In genomic region chr11:62710001-62710345, GRCh38 we compare ENCODE assay signal across 8 cellular contexts. TPM values are rescaled to one million over a fixed set of nuclear protein-coding genes. Genes with fewer than 3 reads are reported as not detected.
A peak's percentile ranks its signal among the peaks of the same experiment; 100 is the strongest.
DNase-seq lines count a peak whose midpoint lies in the region; ATAC-seq and TF ChIP-seq lines count a peak whose summit lies in the region.

No MANE protein-coding gene starts in this region.

- DNase-seq in iPS DF 6.9 (ENCODE audit: low read depth, low spot score) (no peak), NCI-H2171 treated with DMSO at 0.1 percent for 48 hours (lab: John Stamatoyannopoulos, UW) (no peak), NCI-H345 treated with DMSO at 0.1 percent for 48 hours (lab: John Stamatoyannopoulos, UW; ENCODE audit: unreplicated experiment) (no peak), NCI-H128 (lab: John Stamatoyannopoulos, UW; ENCODE audit: unreplicated experiment) (no peak)
- no peak for DNase-seq in stimulated activated naive B cell treated with anti-CD40 and anti-IgM and Interleukin-4, amounts not matched to agents 10 μg/mL and 1 μg/mL and 100 μg/mL, for 72 hours

- H3K4me1 ChIP-seq in iPS DF 6.9 (ENCODE audit: control insufficient read depth, insufficient read depth, low read length): no peaks in the 10 kb centered on the region; the same call in 1 of the 2 replicates

- peak overlapping the region; percentile 97 for H3K27ac Mint-ChIP-seq in activated T-helper 17 cell treated with anti-CD3 and anti-CD28 coated beads, Interleukin-2, amount 50 U/mL, for 72 hours
- peak overlapping the region; percentile 95 for H3K27ac Mint-ChIP-seq in stimulated activated naive B cell treated with anti-CD40 and anti-IgM and Interleukin-4, amounts not matched to agents 10 μg/mL and 1 μg/mL and 100 μg/mL, for 72 hours

- peaks cover 49% of the 10 kb centered on the region for H3K4me1 Mint-ChIP-seq in activated T-helper 17 cell treated with anti-CD3 and anti-CD28 coated beads, Interleukin-2, amount 50 U/mL, for 72 hours
- H3K4me1 Mint-ChIP-seq in stimulated activated naive B cell treated with anti-CD40 and anti-IgM and Interleukin-4, amounts not matched to agents 10 μg/mL and 1 μg/mL and 100 μg/mL, for 72 hours: peaks cover 53 to 84% of the 10 kb centered on the region in 2 donors

- peak; percentile 2 for ATAC-seq in HG03025 (IDR thresholded peaks at IDR 0.05; ENCODE audit: low FRiP score, unreplicated experiment)
- no peak for ATAC-seq in activated T-helper 17 cell treated with anti-CD3 and anti-CD28 coated beads, Interleukin-2, amount 50 U/mL, for 72 hours (replicated peaks)
- ATAC-seq in stimulated activated naive B cell treated with anti-CD40 and anti-IgM and Interleukin-4, amounts not matched to agents 10 μg/mL and 1 μg/mL and 100 μg/mL, for 72 hours (replicated peaks): no peak

- H3K4me3 ChIP-seq in iPS DF 6.9 (ENCODE audit: low read length): peak overlapping the region; percentile 50; the same call in 1 of the 2 replicates

- H3K27me3 Mint-ChIP-seq in activated T-helper 17 cell treated with anti-CD3 and anti-CD28 coated beads, Interleukin-2, amount 50 U/mL, for 72 hours: no peaks in the 10 kb centered on the region
- no peaks in the 10 kb centered on the region for H3K27me3 Mint-ChIP-seq in stimulated activated naive B cell treated with anti-CD40 and anti-IgM and Interleukin-4, amounts not matched to agents 10 μg/mL and 1 μg/mL and 100 μg/mL, for 72 hours

- H3K36me3 ChIP-seq in iPS DF 6.9 (ENCODE audit: control insufficient read depth, insufficient read depth, low read length): peaks cover 9% of the 10 kb centered on the region; the same call in 1 of the 2 replicates

- H3K4me3 Mint-ChIP-seq in activated T-helper 17 cell treated with anti-CD3 and anti-CD28 coated beads, Interleukin-2, amount 50 U/mL, for 72 hours: peak overlapping the region; percentile 97
- H3K4me3 Mint-ChIP-seq in stimulated activated naive B cell treated with anti-CD40 and anti-IgM and Interleukin-4, amounts not matched to agents 10 μg/mL and 1 μg/mL and 100 μg/mL, for 72 hours: peak overlapping the region; percentile 90 to 92

- H3K27me3 ChIP-seq in iPS DF 6.9 (ENCODE audit: control insufficient read depth, insufficient read depth, low read length): no peaks in the 10 kb centered on the region

- no peaks in the 10 kb centered on the region for H3K9me3 ChIP-seq in iPS DF 6.9 (ENCODE audit: control insufficient read depth, insufficient read depth, low read length)

- peak overlapping the region; percentile 75 for H3K27ac ChIP-seq in C4-2B
- peak overlapping the region; percentile 11 for H3K27ac ChIP-seq in iPS DF 6.9 (ENCODE audit: low read length)

- H3K36me3 Mint-ChIP-seq in activated T-helper 17 cell treated with anti-CD3 and anti-CD28 coated beads, Interleukin-2, amount 50 U/mL, for 72 hours (ENCODE audit: low read depth): peaks cover 69% of the 10 kb centered on the region
- H3K36me3 Mint-ChIP-seq in stimulated activated naive B cell treated with anti-CD40 and anti-IgM and Interleukin-4, amounts not matched to agents 10 μg/mL and 1 μg/mL and 100 μg/mL, for 72 hours: peaks cover 33 to 63% of the 10 kb centered on the region in 2 donors

- H3K9me3 Mint-ChIP-seq in activated T-helper 17 cell treated with anti-CD3 and anti-CD28 coated beads, Interleukin-2, amount 50 U/mL, for 72 hours: no peaks in the 10 kb centered on the region
- peaks cover 0 to 1% of the 10 kb centered on the region in 2 donors for H3K9me3 Mint-ChIP-seq in stimulated activated naive B cell treated with anti-CD40 and anti-IgM and Interleukin-4, amounts not matched to agents 10 μg/mL and 1 μg/mL and 100 μg/mL, for 72 hours

- WGBS in iPS DF 6.9 (ENCODE audit: insufficient coverage, insufficient read length): no CpG with 5 or more reads among the region's 7 CpGs

- TF ChIP-seq CTCF in C4-2B (conservative IDR thresholded peaks at IDR 0.05): no peak

RNA-seq across cellular contexts. Expression of gene GNG3, which starts 2.5 kb away (rescaled TPM):
- total RNA-seq in activated T-helper 17 cell treated with anti-CD3 and anti-CD28 coated beads, Interleukin-2, amount 50 U/mL, for 72 hours: not detected

RNA-seq across cellular contexts. Expression of gene BSCL2, which starts 2.7 kb away (rescaled TPM):
- total RNA-seq in activated T-helper 17 cell treated with anti-CD3 and anti-CD28 coated beads, Interleukin-2, amount 50 U/mL, for 72 hours: 10 to 100 TPM; 31.1 to 39.2 TPM

RNA-seq across cellular contexts. Expression of gene HNRNPUL2, which starts 17.3 kb away (rescaled TPM):
- total RNA-seq in activated T-helper 17 cell treated with anti-CD3 and anti-CD28 coated beads, Interleukin-2, amount 50 U/mL, for 72 hours: 10 to 100 TPM; 54.0 to 60.1 TPM

RNA-seq across cellular contexts. Expression of gene TTC9C, which starts 18.3 kb away (rescaled TPM):
- total RNA-seq in activated T-helper 17 cell treated with anti-CD3 and anti-CD28 coated beads, Interleukin-2, amount 50 U/mL, for 72 hours: 10 to 100 TPM; 49.9 to 56.2 TPM

RNA-seq across cellular contexts. Expression of gene LRRN4CL, which starts 20.6 kb away (rescaled TPM):
- total RNA-seq in activated T-helper 17 cell treated with anti-CD3 and anti-CD28 coated beads, Interleukin-2, amount 50 U/mL, for 72 hours: under 1 TPM; 0.45 to 0.56 TPM
